28 cellular contexts compared by ENCODE assay signal in the genomic region with DNA sequence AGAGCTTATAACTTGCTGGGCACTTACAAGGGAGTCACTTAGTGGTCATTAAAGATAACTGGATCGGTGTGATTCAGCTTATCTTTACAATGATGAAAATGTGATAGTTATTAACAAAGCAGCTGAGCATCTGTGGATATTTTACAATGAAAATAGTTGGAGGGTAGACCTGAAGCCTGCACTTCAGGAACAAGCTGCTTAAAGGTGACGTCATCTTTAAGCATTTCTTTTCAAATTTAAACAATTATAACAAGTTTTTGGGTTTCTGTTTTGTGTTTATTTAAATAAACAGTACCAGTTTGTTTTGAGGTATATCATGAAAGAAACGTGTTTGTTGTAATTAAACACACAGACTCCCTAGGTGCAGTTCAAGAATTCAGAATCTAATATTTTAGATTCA.
"Had no signal": no experiment of that assay in that cellular context is flagged by ENCODE, and none has a peak within 500 bp of the region (broad histone marks: within the 10 kb centered on the region; RNA-seq: fewer than 3 reads in every experiment).

No MANE protein-coding gene starts in this region.

- H3K4me1 ChIP-seq: ascending aorta had no signal

- H3K36me3 ChIP-seq: ascending aorta, cardiac muscle cell had no signal

- H3K27ac ChIP-seq: ascending aorta, cardiac muscle cell, VCaP had no signal

- H3K27me3 ChIP-seq: ascending aorta, cardiac muscle cell had no signal

- H3K4me3 ChIP-seq: ascending aorta, cardiac muscle cell had no signal

- FAIRE-seq: bronchial epithelial cell, TTC549 had no signal

- ATAC-seq: activated CD8-positive, alpha-beta T cell treated with anti-CD3 and anti-CD28 coated beads for 36 hours; activated naive CD8-positive, alpha-beta T cell treated with anti-CD3 and anti-CD28 coated beads, Interleukin-2, amount 50 U/mL, for 24 hours had no signal

- H3K9me3 ChIP-seq: ascending aorta had no signal

- DNase-seq: activated B cell treated with CpG ODN at 0.5 μM for 24 hours; activated CD4-positive, alpha-beta memory T cell treated with anti-CD3 and anti-CD28 coated beads for 36 hours; activated CD4-positive, alpha-beta T cell treated with anti-CD3 and anti-CD28 coated beads for 4 hours; activated CD4-positive, alpha-beta T cell treated with anti-CD3 and anti-CD28 coated beads, Interleukin-2, amount 10 ng/mL, durations not matched to agents 24 days and 14 days; activated CD4-positive, alpha-beta T cell treated with anti-CD3 and anti-CD28 coated beads, Interleukin-2, amount 50 U/mL, for 1 hour; activated CD4-positive, alpha-beta T cell treated with anti-CD3 and anti-CD28 coated beads, Interleukin-2, amount 50 U/mL, for 4 hours; activated CD4-positive, CD25-positive, alpha-beta regulatory T cell treated with anti-CD3 and anti-CD28 coated beads, Interleukin-2, amount 50 U/mL, for 72 hours; activated CD8-positive, alpha-beta memory T cell treated with anti-CD3 and anti-CD28 coated beads, Interleukin-2, amount 50 U/mL, for 48 hours; activated CD8-positive, alpha-beta T cell treated with anti-CD3 and anti-CD28 coated beads for 36 hours; activated effector memory CD4-positive, alpha-beta T cell treated with Interleukin-2 at 50 U/mL for 16 hours; activated gamma-delta T cell; activated naive CD4-positive, alpha-beta T cell treated with anti-CD3 and anti-CD28 coated beads, Interleukin-2, amount 10 ng/mL, durations not matched to agents 7 days and 5 days; activated naive CD4-positive, alpha-beta T cell treated with Interleukin-2 at 50 U/mL for 16 hours; activated naive CD8-positive, alpha-beta T cell treated with anti-CD3 and anti-CD28 coated beads, Interleukin-2, amount 10 ng/mL, durations not matched to agents 7 days and 5 days; activated naive CD8-positive, alpha-beta T cell treated with anti-CD3 and anti-CD28 coated beads, Interleukin-2, amount 50 U/mL, for 24 hours; activated T-cell treated with anti-CD3 and anti-CD28 coated beads, Interleukin-2, amount 50 U/mL, for 24 hours; activated T-cell treated with anti-CD3 and anti-CD28 coated beads, Interleukin-2, amount 50 U/mL, for 48 hours; amygdala; anterior cingulate cortex; caudate nucleus; cerebellar nuclear complex; T-helper 2 cell; T-helper 9 cell had no signal
